8 cellular contexts compared by ENCODE assay signal in genomic region chr12:107929436-107929835, GRCh38.
DNase-seq lines count a peak whose midpoint lies in the region; ATAC-seq and TF ChIP-seq lines count a peak whose summit lies in the region.

No MANE protein-coding gene starts in this region.

- H3K36me3 ChIP-seq in smooth muscle cell (ENCODE audit: low read depth), result no peaks in the 10 kb centered on the region

- H3K4me2 ChIP-seq in smooth muscle cell, result no peak overlapping the region

- no peak overlapping the region for H3K9ac ChIP-seq in smooth muscle cell (ENCODE audit: low read depth)

- H3K4me1 ChIP-seq in smooth muscle cell (ENCODE audit: low read depth), result no peaks in the 10 kb centered on the region

- no peak overlapping the region for H3K27ac ChIP-seq in dorsolateral prefrontal cortex
- no peak overlapping the region for H3K27ac ChIP-seq in smooth muscle cell (ENCODE audit: low read depth)

- H4K20me1 ChIP-seq in smooth muscle cell (ENCODE audit: low read depth), result no peaks in the 10 kb centered on the region

- H3K9me3 ChIP-seq in smooth muscle cell (replicated peaks; ENCODE audit: low read depth), result no peaks in the 10 kb centered on the region

- WGBS in smooth muscle cell (ENCODE audit: low lambda C conversion rate), result 33% methylated on average over 12 of the region's 12 CpGs

- no peaks in the 10 kb centered on the region for H3K79me2 ChIP-seq in smooth muscle cell (ENCODE audit: low read depth)

- DNase-seq in DMS 273 (lab: John Stamatoyannopoulos, UW; ENCODE audit: unreplicated experiment) (peak; percentile 62), DMS 273 treated with DMSO at 0.1 percent for 48 hours (lab: John Stamatoyannopoulos, UW) (no peak), NCI-H82 (lab: John Stamatoyannopoulos, UW) (peak; percentile 78), dorsolateral prefrontal cortex (no peak), smooth muscle cell (lab: John Stamatoyannopoulos, UW; ENCODE audit: unreplicated experiment) (no peak)
- no peak for DNase-seq in effector CD4-positive, alpha-beta T cell

- H2AFZ ChIP-seq in smooth muscle cell (ENCODE audit: low read depth), result no peak overlapping the region

- no peaks in the 10 kb centered on the region for H3F3A ChIP-seq in smooth muscle cell (ENCODE audit: low read depth)

- H3K27me3 ChIP-seq in dorsolateral prefrontal cortex, result peaks cover 0 to 27% (median 3%) of the 10 kb centered on the region in 45 donors
- peaks cover 67% of the 10 kb centered on the region for H3K27me3 ChIP-seq in smooth muscle cell (ENCODE audit: low read depth)

- intact Hi-C loops in dorsolateral prefrontal cortex (cut with DNase I), result no loop called here

- no peak for ATAC-seq in HG03097 (IDR thresholded peaks at IDR 0.05; ENCODE audit: low FRiP score, unreplicated experiment)
- ATAC-seq in HG03460 (IDR thresholded peaks at IDR 0.05; ENCODE audit: unreplicated experiment), result no peak

- peak in 30 of 56 donors; percentile 7 to 47 (median 22) for TF ChIP-seq CTCF in dorsolateral prefrontal cortex (IDR thresholded peaks at IDR 0.05 in 54 of 56, conservative IDR thresholded peaks at IDR 0.05 in 2 of 56; ENCODE audit: low read depth in 1 of 56, partially characterized antibody in 56 of 56)
- peak; percentile 39 for TF ChIP-seq CTCF in smooth muscle cell (IDR thresholded peaks at IDR 0.05; ENCODE audit: borderline replicate concordance, insufficient read depth, poor library complexity, severe bottlenecking)

- H3K4me3 ChIP-seq in dorsolateral prefrontal cortex (no peak overlapping the region), smooth muscle cell (no peak overlapping the region)

Comparison
In these comparisons a context has a peak if more than half of its experiments do, and no peak if none do; other contexts are left out.
1. DNase-seq: peak in DMS 273 (single experiment) and NCI-H82 (single experiment); none in DMS 273 treated with DMSO at 0.1 percent for 48 hours (single experiment), dorsolateral prefrontal cortex (0 of 10), smooth muscle cell (single experiment) and effector CD4-positive, alpha-beta T cell (single experiment).